30 cellular contexts compared by ENCODE assay signal in genomic region chr14:104447750-104448149, GRCh38.
"Had no signal": no experiment of that assay in that cellular context is flagged by ENCODE, and none has a peak within 500 bp of the region (broad histone marks: within the 10 kb centered on the region; RNA-seq: fewer than 3 reads in every experiment).

No MANE protein-coding gene starts in this region.

- H3K9me3 ChIP-seq: adrenal gland had no signal

- H3K4me1 ChIP-seq: adrenal gland, body of pancreas, esophagus muscularis mucosa, foreskin keratinocyte, gastrocnemius medialis had no signal

- DNase-seq: activated CD4-positive, alpha-beta memory T cell treated with anti-CD3 and anti-CD28 coated beads, Interleukin-2, amount 10 ng/mL, durations not matched to agents 7 days and 5 days; activated CD4-positive, alpha-beta T cell treated with anti-CD3 and anti-CD28 coated beads for 1 hour; activated CD4-positive, alpha-beta T cell treated with anti-CD3 and anti-CD28 coated beads for 4 hours; activated CD4-positive, alpha-beta T cell treated with anti-CD3 and anti-CD28 coated beads, Interleukin-2, amount 50 U/mL, for 4 hours; activated effector memory CD4-positive, alpha-beta T cell treated with anti-CD3 and anti-CD28 coated beads, Interleukin-2, amount 50 U/mL, for 16 hours; activated naive CD4-positive, alpha-beta T cell treated with anti-CD3 and anti-CD28 coated beads, Interleukin-2, amount 50 U/mL, for 16 hours; activated naive CD4-positive, alpha-beta T cell treated with Interleukin-2 at 50 U/mL for 16 hours; activated naive CD8-positive, alpha-beta T cell treated with anti-CD3 and anti-CD28 coated beads for 36 hours; activated naive CD8-positive, alpha-beta T cell treated with anti-CD3 and anti-CD28 coated beads, Interleukin-2, amount 50 U/mL, for 24 hours; activated T-cell treated with anti-CD3 and anti-CD28 coated beads, Interleukin-2, amount 50 U/mL, for 1 hour; activated T-cell treated with anti-CD3 and anti-CD28 coated beads, Interleukin-2, amount 50 U/mL, for 48 hours; amygdala; aorta; body of pancreas; caudate nucleus; cortex of kidney; effector CD4-positive, alpha-beta T cell; effector memory CD8-positive, alpha-beta T cell; erythroblast; foreskin keratinocyte; gastrocnemius medialis; glutamatergic neuron; heart left ventricle; hypothalamus; T-helper 2 cell had no signal

- H3K36me3 ChIP-seq: adrenal gland, esophagus muscularis mucosa, gastrocnemius medialis, heart left ventricle had no signal

- H3K27me3 ChIP-seq: adrenal gland, body of pancreas, foreskin keratinocyte had no signal

- FAIRE-seq: colon, TTC549 had no signal

- H3K4me3 ChIP-seq: adrenal gland, body of pancreas, esophagus muscularis mucosa, heart left ventricle had no signal

- H3K27ac ChIP-seq: adrenal gland, body of pancreas, esophagus muscularis mucosa, foreskin keratinocyte, gastrocnemius medialis, VCaP had no signal
